Comparison of ENCODE assay signal across 2 cellular contexts in genomic region chr18:23406271-23406787, GRCh38.
TF ChIP-seq lines count a peak whose summit lies in the region.

No MANE protein-coding gene starts in this region.

TF ChIP-seq in IMR-90, 13 proteins besides CTCF, POLR2A, EP300 and RAD21:
- no peak for TF ChIP-seq CEBPB (IDR thresholded peaks at IDR 0.05; ENCODE audit: low read depth, low read length)
- TF ChIP-seq FOS (IDR thresholded peaks at IDR 0.05; ENCODE audit: low read depth, low read length), result no peak
- TF ChIP-seq USF2 (IDR thresholded peaks at IDR 0.05; ENCODE audit: low read depth, low read length), result no peak
- TF ChIP-seq BHLHE40 (IDR thresholded peaks at IDR 0.05; ENCODE audit: low read depth, low read length), result no peak
- no peak for TF ChIP-seq RCOR1 (IDR thresholded peaks at IDR 0.05; ENCODE audit: insufficient replicate concordance, low read length)
- TF ChIP-seq SMC3 (IDR thresholded peaks at IDR 0.05; ENCODE audit: low read depth, low read length), result no peak
- no peak for TF ChIP-seq CHD1 (IDR thresholded peaks at IDR 0.05; ENCODE audit: low read depth, low read length)
- TF ChIP-seq NFE2L2 (IDR thresholded peaks at IDR 0.05; ENCODE audit: low read depth, low read length), result no peak
- no peak for TF ChIP-seq RFX5 (IDR thresholded peaks at IDR 0.05; ENCODE audit: low read depth, low read length)
- no peak for TF ChIP-seq ELK1 (IDR thresholded peaks at IDR 0.05; ENCODE audit: borderline replicate concordance, low read depth, low read length)
- TF ChIP-seq MAZ (IDR thresholded peaks at IDR 0.05; ENCODE audit: borderline replicate concordance, low read depth, low read length), result no peak
- TF ChIP-seq MAFK (IDR thresholded peaks at IDR 0.05; ENCODE audit: low read depth, low read length), result no peak

TF ChIP-seq in liver, 16 proteins besides CTCF, POLR2A, EP300 and RAD21:
- no peak for TF ChIP-seq GABPA (IDR thresholded peaks at IDR 0.05 in 1 of 2, conservative IDR thresholded peaks at IDR 0.05 in 1 of 2)
- no peak for TF ChIP-seq ATF3 (IDR thresholded peaks at IDR 0.05)
- TF ChIP-seq FOXA2 (IDR thresholded peaks at IDR 0.05), result no peak
- TF ChIP-seq SP1 (IDR thresholded peaks at IDR 0.05), result peak; percentile 12
- TF ChIP-seq MAX (IDR thresholded peaks at IDR 0.05), result no peak
- TF ChIP-seq TAF1 (conservative IDR thresholded peaks at IDR 0.05), result no peak
- peak; percentile 93 for TF ChIP-seq NR2F2 (IDR thresholded peaks at IDR 0.05)
- peak in 1 of 2 donors; percentile 29 for TF ChIP-seq RXRA (IDR thresholded peaks at IDR 0.05)
- no peak for TF ChIP-seq HNF4A (conservative IDR thresholded peaks at IDR 0.05)
- no peak for TF ChIP-seq ZBTB33 (IDR thresholded peaks at IDR 0.05)
- no peak for TF ChIP-seq EGR1 (IDR thresholded peaks at IDR 0.05; ENCODE audit: low read depth in 2 of 2)
- TF ChIP-seq FOXA1 (IDR thresholded peaks at IDR 0.05), result no peak
- no peak for TF ChIP-seq YY1 (IDR thresholded peaks at IDR 0.05)
